In genomic region chr3:56424357-56424756, GRCh38 we compare ENCODE assay signal across 17 cellular contexts. TPM values are rescaled to one million over a fixed set of nuclear protein-coding genes. Genes with fewer than 3 reads are reported as not detected.
DNase-seq lines count a peak whose midpoint lies in the region; ATAC-seq and TF ChIP-seq lines count a peak whose summit lies in the region.
"Had no signal": no experiment of that assay in that cellular context is flagged by ENCODE, and none has a peak within 500 bp of the region (broad histone marks: within the 10 kb centered on the region; RNA-seq: fewer than 3 reads in every experiment).

No MANE protein-coding gene starts in this region.

- peaks cover 16% of the 10 kb centered on the region for H3K4me1 Mint-ChIP-seq in brain
- H3K4me1 Mint-ChIP-seq: CD8-positive, alpha-beta memory T cell; IgD-negative memory B cell had no signal

- no peak for TF ChIP-seq CTCF in GM12865 (IDR thresholded peaks at IDR 0.05; ENCODE audit: insufficient read depth, low read depth, low read length, missing control alignments)
- TF ChIP-seq CTCF in brain (conservative IDR thresholded peaks at IDR 0.05), result no peak

- H3K36me3 Mint-ChIP-seq in brain, result peaks cover 52% of the 10 kb centered on the region
- H3K36me3 Mint-ChIP-seq: CD8-positive, alpha-beta memory T cell; IgD-negative memory B cell had no signal

- peaks cover 0 to 9% (median 3%) of the 10 kb centered on the region in 5 experiments for H3K9me3 Mint-ChIP-seq in brain

- peak; percentile 24 for DNase-seq in G401 (ENCODE audit: low spot score)
- peak; percentile 28 for DNase-seq in GM12865 (ENCODE audit: low read depth)
- peak; percentile 27 for DNase-seq in NCI-H524 treated with DMSO at 0.1 percent for 48 hours (lab: John Stamatoyannopoulos, UW)
- no peak for DNase-seq in activated gamma-delta T cell treated with Interleukin-2 at 50 U/mL for 16 hours
- DNase-seq: ACHN; C1 segment of cervical spinal cord; CD8-positive, alpha-beta memory T cell; DMS79; H7; NCI-H1105; NCI-H774; Peyer's patch had no signal

- ATAC-seq in HG02840 (IDR thresholded peaks at IDR 0.05; ENCODE audit: low FRiP score, unreplicated experiment), result no peak
- ATAC-seq in HG03571 (IDR thresholded peaks at IDR 0.05; ENCODE audit: unreplicated experiment), result no peak
- ATAC-seq: Right ventricle myocardium inferior had no signal

- no peak overlapping the region for H3K4me3 ChIP-seq in GM12865 (ENCODE audit: low read depth, low read length)
- H3K4me3 ChIP-seq: Peyer's patch had no signal

- H3K4me3 Mint-ChIP-seq in brain, result no peak overlapping the region
- H3K4me3 Mint-ChIP-seq: CD8-positive, alpha-beta memory T cell; IgD-negative memory B cell had no signal

- in situ Hi-C loops in G401 (cut with HindIII; ENCODE audit: low sequenced_read_pairs), result no loop called here

- peak overlapping the region in 3 of 5 experiments; percentile 36 to 62 (median 61) for H3K27ac Mint-ChIP-seq in brain
- H3K27ac Mint-ChIP-seq: CD8-positive, alpha-beta memory T cell; IgD-negative memory B cell had no signal

- peaks cover 4% of the 10 kb centered on the region for H3K27me3 Mint-ChIP-seq in brain

RNA-seq across cellular contexts. Expression of gene ERC2, which starts 43.9 kb away (rescaled TPM):
- total RNA-seq in G401 (2014; rRNA removed; shearing (Covaris generic)), result 1.4 and 3.8 TPM in 2 replicates
- 4.3 TPM for polyA plus RNA-seq in brain (ENCODE audit: insufficient read depth, low read depth, low replicate concordance)
- total RNA-seq: CD8-positive, alpha-beta memory T cell had no signal
- polyA plus RNA-seq: CD8-positive, alpha-beta memory T cell; IgD-negative memory B cell had no signal
